ENCODE assay signal across 1 cellular context in genomic region chr12:108514468-108514972, GRCh38.
TF ChIP-seq lines count a peak whose summit lies in the region.

No MANE protein-coding gene starts in this region.

TF ChIP-seq in A549, 52 proteins besides CTCF, POLR2A, EP300 and RAD21:
- TF ChIP-seq NFE2L2 (conservative IDR thresholded peaks at IDR 0.05; ENCODE audit: low read length) = no peak
- peak; percentile 35; the same call in 1 of the 2 replicates for TF ChIP-seq ZNF302 (CRISPR knock-in tag; IDR thresholded peaks at IDR 0.05)
